ENCODE assay signal across 8 cellular contexts in genomic region chr15:23039151-23039916, GRCh38. TPM values are rescaled to one million over a fixed set of nuclear protein-coding genes. Genes with fewer than 3 reads are reported as not detected.
DNase-seq lines count a peak whose midpoint lies in the region; ATAC-seq, FAIRE-seq and TF ChIP-seq lines count a peak whose summit lies in the region.

Gene TUBGCP5 (minus strand): TSS chr15:23039569. CDS start chr15:23039543, 26 bp downstream.

- H3K27ac Mint-ChIP-seq in activated T-helper 17 cell treated with anti-CD3 and anti-CD28 coated beads, Interleukin-2, amount 50 U/mL, for 72 hours, result peak within 1 kb of the TSS; percentile 89
- peak within 1 kb of the TSS; percentile 83 to 89 for H3K27ac Mint-ChIP-seq in natural killer cell treated with Interleukin-12 subunit alpha and Interleukin-12 subunit beta and Interleukin-15 and Interleukin-18, amount 100 ng/mL, for 72 hours

- H3K9me3 ChIP-seq in ES-I3 (ENCODE audit: control insufficient read depth, insufficient read depth, low read length), result no peaks in the 10 kb centered on the region

- FAIRE-seq in H54 (lab: Jason Lieb, UNC), result no peak

- peak within 1 kb of the TSS; percentile 93 for H3K27ac ChIP-seq in RWPE1

- peak within 1 kb of the TSS; percentile 80 for H3K4me3 Mint-ChIP-seq in activated T-helper 17 cell treated with anti-CD3 and anti-CD28 coated beads, Interleukin-2, amount 50 U/mL, for 72 hours
- H3K4me3 Mint-ChIP-seq in natural killer cell treated with Interleukin-12 subunit alpha and Interleukin-12 subunit beta and Interleukin-15 and Interleukin-18, amount 100 ng/mL, for 72 hours, result peak within 1 kb of the TSS; percentile 99

- H3K36me3 Mint-ChIP-seq in activated T-helper 17 cell treated with anti-CD3 and anti-CD28 coated beads, Interleukin-2, amount 50 U/mL, for 72 hours (ENCODE audit: low read depth), result peaks cover 17% of the 10 kb centered on the region
- peaks cover 3% of the 10 kb centered on the region for H3K36me3 Mint-ChIP-seq in natural killer cell treated with Interleukin-12 subunit alpha and Interleukin-12 subunit beta and Interleukin-15 and Interleukin-18, amount 100 ng/mL, for 72 hours

- POLR2A ChIA-PET in RWPE1 (lab: Yijun Ruan, JAX; ENCODE audit: low non-redundant PET), result interaction anchor here (0.7 to 1.0 kb wide), 2 partner anchors 21 to 27 kb away, joined by 3 to 8 read pairs; no protein-coding TSS in a partner anchor

- TF ChIP-seq CTCF in RWPE1 (conservative IDR thresholded peaks at IDR 0.05; ENCODE audit: low read depth) (no peak; the same call in 1 of the 2 replicates), fibroblast of pulmonary artery (IDR thresholded peaks at IDR 0.05; ENCODE audit: low read length, missing control alignments) (peak; percentile 46)

- no peaks in the 10 kb centered on the region for H3K9me3 Mint-ChIP-seq in activated T-helper 17 cell treated with anti-CD3 and anti-CD28 coated beads, Interleukin-2, amount 50 U/mL, for 72 hours
- H3K9me3 Mint-ChIP-seq in natural killer cell treated with Interleukin-12 subunit alpha and Interleukin-12 subunit beta and Interleukin-15 and Interleukin-18, amount 100 ng/mL, for 72 hours, result no peaks in the 10 kb centered on the region

- H3K4me1 ChIP-seq in ES-I3 (ENCODE audit: insufficient read depth, low read length), result no peaks in the 10 kb centered on the region

- H3K4me3 ChIP-seq in fibroblast of pulmonary artery (replicated peaks; ENCODE audit: low read depth, low read length), result peak within 1 kb of the TSS; percentile 75

- DNase-seq in H54 (ENCODE audit: insufficient read length, low spot score) (peak; percentile 98), LoVo (ENCODE audit: low spot score) (peak; percentile 99), RWPE1 (ENCODE audit: low spot score) (peak; percentile 97), fibroblast of pulmonary artery (ENCODE audit: low read depth) (peak; percentile 99)
- peak; percentile 98 for DNase-seq in natural killer cell treated with Interleukin-12 subunit alpha and Interleukin-12 subunit beta and Interleukin-15 and Interleukin-18, amount 100 ng/mL, for 72 hours (ENCODE audit: low spot score)
- DNase-seq in stimulated activated naive CD4-positive, alpha-beta T cell treated with Interleukin-2 at 50 U/mL for 16 hours (lab: John Stamatoyannopoulos, UW), result peak; percentile 94

- peaks cover 11% of the 10 kb centered on the region for H3K4me1 Mint-ChIP-seq in activated T-helper 17 cell treated with anti-CD3 and anti-CD28 coated beads, Interleukin-2, amount 50 U/mL, for 72 hours
- peaks cover 7 to 12% of the 10 kb centered on the region in 2 donors for H3K4me1 Mint-ChIP-seq in natural killer cell treated with Interleukin-12 subunit alpha and Interleukin-12 subunit beta and Interleukin-15 and Interleukin-18, amount 100 ng/mL, for 72 hours (ENCODE audit: low read depth in 2 of 2)

- peaks cover 6% of the 10 kb centered on the region for H3K36me3 ChIP-seq in ES-I3 (ENCODE audit: insufficient read depth, low read length)

- peak; percentile 96 for TF ChIP-seq POLR2A in H54 (IDR thresholded peaks at IDR 0.05; ENCODE audit: low read depth, low read length)

- peak within 1 kb of the TSS; percentile 61 for H3K9ac ChIP-seq in ES-I3 (ENCODE audit: low read depth, low read length)

- ATAC-seq in activated T-helper 17 cell treated with anti-CD3 and anti-CD28 coated beads, Interleukin-2, amount 50 U/mL, for 72 hours (replicated peaks), result peak; percentile 96
- ATAC-seq in natural killer cell treated with Interleukin-12 subunit alpha and Interleukin-12 subunit beta and Interleukin-15 and Interleukin-18, amount 100 ng/mL, for 72 hours, result peak; percentile 97 to 98

- H3K27me3 Mint-ChIP-seq in activated T-helper 17 cell treated with anti-CD3 and anti-CD28 coated beads, Interleukin-2, amount 50 U/mL, for 72 hours, result no peaks in the 10 kb centered on the region
- H3K27me3 Mint-ChIP-seq in natural killer cell treated with Interleukin-12 subunit alpha and Interleukin-12 subunit beta and Interleukin-15 and Interleukin-18, amount 100 ng/mL, for 72 hours, result no peaks in the 10 kb centered on the region

- CTCF ChIA-PET in RWPE1 (lab: Yijun Ruan, JAX), result interaction anchor here (0.5 to 0.8 kb wide), 3 partner anchors 16 to 199 kb away, joined by 3 to 5 read pairs (median 3); no protein-coding TSS in a partner anchor

RNA-seq across cellular contexts. Expression of gene TUBGCP5, which starts in this region (rescaled TPM):
- 10 to 100 TPM; 11.4 to 18.7 TPM for total RNA-seq in activated T-helper 17 cell treated with anti-CD3 and anti-CD28 coated beads, Interleukin-2, amount 50 U/mL, for 72 hours
- 10 to 100 TPM; 19.4 to 28.5 TPM for total RNA-seq in natural killer cell treated with Interleukin-12 subunit alpha and Interleukin-12 subunit beta and Interleukin-15 and Interleukin-18, amount 100 ng/mL, for 72 hours

Comparison
In these comparisons a context has a peak if more than half of its experiments do, and no peak if none do; other contexts are left out.
1. Peak in every context shown above with its lines: DNase-seq, ATAC-seq, H3K4me3 ChIP-seq and H3K27ac ChIP-seq.